Comparison of ENCODE assay signal across 9 cellular contexts in genomic region chr4:173014113-173014558, GRCh38.
DNase-seq lines count a peak whose midpoint lies in the region; ATAC-seq and TF ChIP-seq lines count a peak whose summit lies in the region.
"Had no signal": no experiment of that assay in that cellular context is flagged by ENCODE, and none has a peak within 500 bp of the region (broad histone marks: within the 10 kb centered on the region; RNA-seq: fewer than 3 reads in every experiment).

No MANE protein-coding gene starts in this region.

- H3K4me3 ChIP-seq in endodermal cell (ENCODE audit: low read length) = no peak overlapping the region
- H3K4me3 ChIP-seq: thoracic aorta had no signal

- H3K36me3 ChIP-seq in endodermal cell (ENCODE audit: control insufficient read depth, insufficient read depth, low read length) = no peaks in the 10 kb centered on the region
- H3K36me3 ChIP-seq: thoracic aorta had no signal

- peak; percentile 65 for TF ChIP-seq CTCF in endodermal cell (conservative IDR thresholded peaks at IDR 0.05)
- peak; percentile 19 for TF ChIP-seq CTCF in neural crest cell (conservative IDR thresholded peaks at IDR 0.05)

- H3K27me3 ChIP-seq in endodermal cell (ENCODE audit: control insufficient read depth, insufficient read depth, low read length, poor library complexity, severe bottlenecking) = no peaks in the 10 kb centered on the region

- peaks cover 9% of the 10 kb centered on the region for H3K9me3 ChIP-seq in endodermal cell (ENCODE audit: control insufficient read depth, low read length)
- H3K9me3 ChIP-seq: thoracic aorta had no signal

- H3K9ac ChIP-seq in endodermal cell (ENCODE audit: extremely low read depth, low read length, poor library complexity, severe bottlenecking) = no peak overlapping the region

- peak overlapping the region; percentile 14 for H3K27ac Mint-ChIP-seq in endodermal cell
- H3K27ac Mint-ChIP-seq in neural crest cell (ENCODE audit: unreplicated experiment) = no peak overlapping the region
- no peak overlapping the region for H3K27ac Mint-ChIP-seq in natural killer cell treated with Interleukin-12 subunit alpha and Interleukin-12 subunit beta and Interleukin-15 and Interleukin-18, amount 100 ng/mL, for 72 hours

- DNase-seq in NCI-H69 (lab: John Stamatoyannopoulos, UW) = peak; percentile 83
- DNase-seq in endodermal cell = peak; percentile 90
- peak; percentile 22 for DNase-seq in neural crest cell (ENCODE audit: low read depth, low spot score)
- no peak for DNase-seq in natural killer cell treated with Interleukin-12 subunit alpha and Interleukin-12 subunit beta and Interleukin-15 and Interleukin-18, amount 100 ng/mL, for 72 hours (ENCODE audit: low spot score)
- no peak for DNase-seq in activated gamma-delta T cell treated with Interleukin-2 at 50 U/mL for 16 hours
- DNase-seq in stimulated activated CD4-positive, alpha-beta T cell treated with anti-CD3 and anti-CD28 coated beads, Interleukin-2, amount 100 ng/mL, for 24 hours = no peak

- ATAC-seq in GM19351 (IDR thresholded peaks at IDR 0.05; ENCODE audit: unreplicated experiment) = peak; percentile 39
- no peak for ATAC-seq in natural killer cell treated with Interleukin-12 subunit alpha and Interleukin-12 subunit beta and Interleukin-15 and Interleukin-18, amount 100 ng/mL, for 72 hours
- ATAC-seq in GM18498 (IDR thresholded peaks at IDR 0.05; ENCODE audit: unreplicated experiment) = no peak

- no peak overlapping the region for H3K27ac ChIP-seq in endodermal cell (ENCODE audit: low read depth, low read length)
- H3K27ac ChIP-seq: thoracic aorta had no signal

- peaks cover 3% of the 10 kb centered on the region for H3K4me1 ChIP-seq in endodermal cell (ENCODE audit: control insufficient read depth, insufficient read depth, low read length)

- H3K36me3 Mint-ChIP-seq in endodermal cell (ENCODE audit: low read depth) = no peaks in the 10 kb centered on the region
- H3K36me3 Mint-ChIP-seq in neural crest cell (ENCODE audit: low read depth) = no peaks in the 10 kb centered on the region
- H3K36me3 Mint-ChIP-seq in natural killer cell treated with Interleukin-12 subunit alpha and Interleukin-12 subunit beta and Interleukin-15 and Interleukin-18, amount 100 ng/mL, for 72 hours = no peaks in the 10 kb centered on the region

- H3K27me3 Mint-ChIP-seq in endodermal cell (ENCODE audit: insufficient read depth) (no peaks in the 10 kb centered on the region), neural crest cell (ENCODE audit: low read depth) (no peaks in the 10 kb centered on the region)
- peaks cover 0 to 13% of the 10 kb centered on the region in 2 donors for H3K27me3 Mint-ChIP-seq in natural killer cell treated with Interleukin-12 subunit alpha and Interleukin-12 subunit beta and Interleukin-15 and Interleukin-18, amount 100 ng/mL, for 72 hours

- H3K4me1 Mint-ChIP-seq in endodermal cell (peaks cover 19% of the 10 kb centered on the region), neural crest cell (peaks cover 21% of the 10 kb centered on the region)
- H3K4me1 Mint-ChIP-seq in natural killer cell treated with Interleukin-12 subunit alpha and Interleukin-12 subunit beta and Interleukin-15 and Interleukin-18, amount 100 ng/mL, for 72 hours (ENCODE audit: low read depth in 2 of 2) = no peaks in the 10 kb centered on the region

- WGBS in endodermal cell (ENCODE audit: insufficient coverage in 1 of 2, insufficient read length in 1 of 2), 2 experiments = 20 to 34% methylated on average over 4 of the region's 4 CpGs

- H3K4me3 Mint-ChIP-seq in endodermal cell (no peak overlapping the region), neural crest cell (no peak overlapping the region)
- H3K4me3 Mint-ChIP-seq in natural killer cell treated with Interleukin-12 subunit alpha and Interleukin-12 subunit beta and Interleukin-15 and Interleukin-18, amount 100 ng/mL, for 72 hours = no peak overlapping the region

- H3K9me3 Mint-ChIP-seq in endodermal cell = peaks cover 8% of the 10 kb centered on the region
- H3K9me3 Mint-ChIP-seq in neural crest cell = no peaks in the 10 kb centered on the region
- no peaks in the 10 kb centered on the region for H3K9me3 Mint-ChIP-seq in natural killer cell treated with Interleukin-12 subunit alpha and Interleukin-12 subunit beta and Interleukin-15 and Interleukin-18, amount 100 ng/mL, for 72 hours

Comparison
In these comparisons a context has a peak if more than half of its experiments do, and no peak if none do; other contexts are left out.
1. DNase-seq: peak in NCI-H69 (single experiment), endodermal cell (single experiment) and neural crest cell (single experiment); none in natural killer cell treated with Interleukin-12 subunit alpha and Interleukin-12 subunit beta and Interleukin-15 and Interleukin-18, amount 100 ng/mL, for 72 hours (single experiment), activated gamma-delta T cell treated with Interleukin-2 at 50 U/mL for 16 hours (single experiment) and stimulated activated CD4-positive, alpha-beta T cell treated with anti-CD3 and anti-CD28 coated beads, Interleukin-2, amount 100 ng/mL, for 24 hours (0 of 2).